Comparison of ENCODE assay signal across 35 cellular contexts in the genomic region with DNA sequence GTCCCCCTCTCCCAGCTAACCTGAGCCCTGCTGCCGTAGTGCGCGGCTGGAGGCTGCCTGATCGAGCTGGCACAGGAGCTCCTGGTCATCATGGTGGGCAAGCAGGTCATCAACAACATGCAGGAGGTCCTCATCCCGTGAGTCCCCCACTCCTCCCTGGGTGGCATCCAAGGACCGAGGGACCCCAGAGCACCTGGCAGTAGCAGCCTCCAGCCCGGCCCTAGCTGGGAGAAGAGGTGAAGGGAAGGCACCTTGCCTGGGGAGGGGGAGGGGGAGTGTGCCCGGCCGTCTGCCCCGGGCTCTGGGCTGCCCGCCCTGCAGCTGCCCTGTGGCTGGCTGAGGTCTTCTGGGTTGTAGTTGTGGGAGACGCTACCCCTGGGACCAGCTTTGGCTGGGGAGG.
"Had no signal": no experiment of that assay in that cellular context is flagged by ENCODE, and none has a peak within 500 bp of the region (broad histone marks: within the 10 kb centered on the region; RNA-seq: fewer than 3 reads in every experiment).

No MANE protein-coding gene starts in this region.

- H3K4me1 Mint-ChIP-seq: activated T-helper 17 cell treated with anti-CD3 and anti-CD28 coated beads, Interleukin-2, amount 50 U/mL, for 72 hours had no signal

- H3K4me3 Mint-ChIP-seq: activated B cell treated with CpG ODN at 0.5 μM for 24 hours; activated CD4-positive, alpha-beta memory T cell treated with anti-CD3 and anti-CD28 coated beads for 36 hours; activated CD4-positive, alpha-beta T cell treated with anti-CD3 and anti-CD28 coated beads, Interleukin-2, amount 10 ng/mL, durations not matched to agents 24 days and 14 days; activated CD8-positive, alpha-beta T cell treated with anti-CD3 and anti-CD28 coated beads for 36 hours; activated naive CD4-positive, alpha-beta T cell treated with anti-CD3 and anti-CD28 coated beads for 36 hours; activated naive CD8-positive, alpha-beta T cell treated with anti-CD3 and anti-CD28 coated beads for 36 hours; activated T-cell treated with anti-CD3 and anti-CD28 coated beads, Interleukin-2, amount 50 U/mL, for 4 hours; activated T-cell treated with anti-CD3 and anti-CD28 coated beads, Interleukin-2, amount 50 U/mL, for 72 hours; activated T-helper 1 cell treated with anti-CD3 and anti-CD28 coated beads, Interleukin-12 subunit alpha, Interleukin-12 subunit beta, Interleukin-2, Interleukin-4 antibody, amounts not matched to agents 30 ng/mL and 10 ng/mL and 1 ng/mL, durations not matched to agents 14 hours and 24 hours and 36 hours; activated T-helper 17 cell treated with anti-CD3 and anti-CD28 coated beads, Interleukin-2, amount 50 U/mL, for 72 hours; T-helper 1 cell treated with Interleukin-12 subunit alpha and Interleukin-12 subunit beta and Interleukin-4 antibody, amounts not matched to agents 30 μg/mL and 1 μg/mL, for 36 hours; T-helper 2 cell treated with Interferon-gamma antibody and Interleukin-4, amounts not matched to agents 5 μg/mL and 100 μg/mL, for 36 hours had no signal

- H3K9me3 Mint-ChIP-seq: activated B cell treated with CpG ODN at 0.5 μM for 24 hours; activated CD4-positive, alpha-beta memory T cell treated with anti-CD3 and anti-CD28 coated beads for 36 hours; activated CD4-positive, alpha-beta T cell treated with anti-CD3 and anti-CD28 coated beads, Interleukin-2, amount 10 ng/mL, durations not matched to agents 24 days and 14 days; activated CD8-positive, alpha-beta T cell treated with anti-CD3 and anti-CD28 coated beads for 36 hours; activated naive CD4-positive, alpha-beta T cell treated with anti-CD3 and anti-CD28 coated beads for 36 hours; activated naive CD4-positive, alpha-beta T cell treated with anti-CD3 and anti-CD28 coated beads, Interleukin-2, amount 50 U/mL, for 72 hours; activated naive CD8-positive, alpha-beta T cell treated with anti-CD3 and anti-CD28 coated beads for 36 hours; activated T-cell treated with anti-CD3 and anti-CD28 coated beads, Interleukin-2, amount 50 U/mL, for 4 hours; activated T-cell treated with anti-CD3 and anti-CD28 coated beads, Interleukin-2, amount 50 U/mL, for 72 hours; activated T-helper 1 cell treated with anti-CD3 and anti-CD28 coated beads, Interleukin-12 subunit alpha, Interleukin-12 subunit beta, Interleukin-2, Interleukin-4 antibody, amounts not matched to agents 30 ng/mL and 10 ng/mL and 1 ng/mL, durations not matched to agents 14 hours and 24 hours and 36 hours; activated T-helper 17 cell treated with anti-CD3 and anti-CD28 coated beads, Interleukin-2, amount 50 U/mL, for 72 hours; T-helper 1 cell treated with Interleukin-12 subunit alpha and Interleukin-12 subunit beta and Interleukin-4 antibody, amounts not matched to agents 30 μg/mL and 1 μg/mL, for 36 hours; T-helper 2 cell treated with Interferon-gamma antibody and Interleukin-4, amounts not matched to agents 5 μg/mL and 100 μg/mL, for 36 hours had no signal

- H3K27me3 ChIP-seq: adrenal gland, body of pancreas, brain microvascular endothelial cell, breast epithelium had no signal

- H3K27ac ChIP-seq: adrenal gland, body of pancreas, brain microvascular endothelial cell, breast epithelium, VCaP had no signal

- DNase-seq: activated B cell treated with CpG ODN at 0.5 μM for 24 hours; activated CD4-positive, alpha-beta memory T cell treated with anti-CD3 and anti-CD28 coated beads for 36 hours; activated CD4-positive, alpha-beta T cell treated with anti-CD3 and anti-CD28 coated beads for 4 hours; activated CD4-positive, alpha-beta T cell treated with anti-CD3 and anti-CD28 coated beads, Interleukin-2, amount 10 ng/mL, durations not matched to agents 24 days and 14 days; activated CD4-positive, alpha-beta T cell treated with anti-CD3 and anti-CD28 coated beads, Interleukin-2, amount 50 U/mL, for 1 hour; activated CD4-positive, alpha-beta T cell treated with anti-CD3 and anti-CD28 coated beads, Interleukin-2, amount 50 U/mL, for 4 hours; activated CD4-positive, CD25-positive, alpha-beta regulatory T cell treated with anti-CD3 and anti-CD28 coated beads, Interleukin-2, amount 50 U/mL, for 72 hours; activated CD8-positive, alpha-beta memory T cell treated with anti-CD3 and anti-CD28 coated beads, Interleukin-2, amount 50 U/mL, for 4 hours; activated CD8-positive, alpha-beta T cell treated with anti-CD3 and anti-CD28 coated beads for 36 hours; activated effector memory CD4-positive, alpha-beta T cell treated with anti-CD3 and anti-CD28 coated beads, Interleukin-2, amount 50 U/mL, for 16 hours; activated gamma-delta T cell treated with Interleukin-2 at 50 U/mL for 16 hours; activated naive CD4-positive, alpha-beta T cell; activated naive CD4-positive, alpha-beta T cell treated with anti-CD3 and anti-CD28 coated beads for 36 hours; activated naive CD4-positive, alpha-beta T cell treated with anti-CD3 and anti-CD28 coated beads, Interleukin-2, amount 50 U/mL, for 16 hours; activated naive CD8-positive, alpha-beta T cell treated with anti-CD3 and anti-CD28 coated beads for 36 hours; activated T-cell treated with anti-CD3 and anti-CD28 coated beads for 4 hours; activated T-cell treated with anti-CD3 and anti-CD28 coated beads, Interleukin-2, amount 50 U/mL, for 1 hour; activated T-cell treated with anti-CD3 and anti-CD28 coated beads, Interleukin-2, amount 50 U/mL, for 4 hours; activated T-cell treated with anti-CD3 and anti-CD28 coated beads, Interleukin-2, amount 50 U/mL, for 72 hours; adrenal gland; amniotic stem cell; aorta; body of pancreas; brain microvascular endothelial cell; central memory CD4-positive, alpha-beta T cell; T-helper 1 cell; T-helper 2 cell; T-helper 9 cell had no signal

- ATAC-seq: activated CD8-positive, alpha-beta T cell treated with anti-CD3 and anti-CD28 coated beads for 36 hours; activated naive CD4-positive, alpha-beta T cell treated with anti-CD3 and anti-CD28 coated beads, Interleukin-2, amount 50 U/mL, for 72 hours; activated T-cell treated with anti-CD3 and anti-CD28 coated beads, Interleukin-2, amount 50 U/mL, for 4 hours; activated T-cell treated with anti-CD3 and anti-CD28 coated beads, Interleukin-2, amount 50 U/mL, for 72 hours; activated T-helper 17 cell treated with anti-CD3 and anti-CD28 coated beads, Interleukin-2, amount 50 U/mL, for 72 hours; body of pancreas had no signal

- H3K9me3 ChIP-seq: adrenal gland, body of pancreas, breast epithelium had no signal

- H3K36me3 ChIP-seq: adrenal gland, brain microvascular endothelial cell, breast epithelium had no signal

- H3K36me3 Mint-ChIP-seq: activated CD4-positive, alpha-beta memory T cell treated with anti-CD3 and anti-CD28 coated beads for 36 hours; activated naive CD4-positive, alpha-beta T cell treated with anti-CD3 and anti-CD28 coated beads, Interleukin-2, amount 50 U/mL, for 72 hours had no signal

- H3K27me3 Mint-ChIP-seq: activated B cell treated with CpG ODN at 0.5 μM for 24 hours; activated CD4-positive, alpha-beta memory T cell treated with anti-CD3 and anti-CD28 coated beads for 36 hours; activated T-helper 17 cell treated with anti-CD3 and anti-CD28 coated beads, Interleukin-2, amount 50 U/mL, for 72 hours had no signal

- H3K27ac Mint-ChIP-seq: activated B cell treated with CpG ODN at 0.5 μM for 24 hours; activated CD4-positive, alpha-beta memory T cell treated with anti-CD3 and anti-CD28 coated beads for 36 hours; activated CD4-positive, alpha-beta T cell treated with anti-CD3 and anti-CD28 coated beads, Interleukin-2, amount 10 ng/mL, durations not matched to agents 24 days and 14 days; activated CD8-positive, alpha-beta T cell treated with anti-CD3 and anti-CD28 coated beads for 36 hours; activated naive CD4-positive, alpha-beta T cell treated with anti-CD3 and anti-CD28 coated beads for 36 hours; activated naive CD4-positive, alpha-beta T cell treated with anti-CD3 and anti-CD28 coated beads, Interleukin-2, amount 50 U/mL, for 72 hours; activated naive CD8-positive, alpha-beta T cell treated with anti-CD3 and anti-CD28 coated beads for 36 hours; activated T-cell treated with anti-CD3 and anti-CD28 coated beads, Interleukin-2, amount 50 U/mL, for 72 hours; activated T-helper 1 cell treated with anti-CD3 and anti-CD28 coated beads, Interleukin-12 subunit alpha, Interleukin-12 subunit beta, Interleukin-2, Interleukin-4 antibody, amounts not matched to agents 30 ng/mL and 10 ng/mL and 1 ng/mL, durations not matched to agents 14 hours and 24 hours and 36 hours; activated T-helper 17 cell treated with anti-CD3 and anti-CD28 coated beads, Interleukin-2, amount 50 U/mL, for 72 hours; T-helper 1 cell treated with Interleukin-12 subunit alpha and Interleukin-12 subunit beta and Interleukin-4 antibody, amounts not matched to agents 30 μg/mL and 1 μg/mL, for 36 hours; T-helper 2 cell treated with Interferon-gamma antibody and Interleukin-4, amounts not matched to agents 5 μg/mL and 100 μg/mL, for 36 hours had no signal

- H3K4me3 ChIP-seq: adrenal gland, body of pancreas, breast epithelium had no signal
